12 cellular contexts compared by ENCODE assay signal in genomic region chr15:67192185-67192584, GRCh38.
DNase-seq lines count a peak whose midpoint lies in the region; ATAC-seq and TF ChIP-seq lines count a peak whose summit lies in the region.
"Had no signal": no experiment of that assay in that cellular context is flagged by ENCODE, and none has a peak within 500 bp of the region (broad histone marks: within the 10 kb centered on the region; RNA-seq: fewer than 3 reads in every experiment).

No MANE protein-coding gene starts in this region.

- peak; percentile 42 for ATAC-seq in activated CD8-positive, alpha-beta T cell treated with anti-CD3 and anti-CD28 coated beads for 36 hours
- ATAC-seq in natural killer cell (no peak), esophagus mucosa (no peak)
- ATAC-seq: lower lobe of right lung had no signal

- CTCF ChIA-PET in Calu3 (lab: Charles Lee), result no interaction called here
- CTCF ChIA-PET in activated CD8-positive, alpha-beta T cell treated with anti-CD3 and anti-CD28 coated beads for 36 hours (lab: Charles Lee), result interaction anchor here (1.1 kb wide), 1 partner anchor 8 kb away, joined by 3 read pairs; no protein-coding TSS in a partner anchor

- no TSS peak for BruUV-seq in Calu3 (replicated peaks; lab: Mats Ljungman, UMichigan)

- POLR2A ChIA-PET in activated CD8-positive, alpha-beta T cell treated with anti-CD3 and anti-CD28 coated beads for 36 hours (lab: Charles Lee), result interaction anchor here (0.9 to 1.0 kb wide), 2 partner anchors 14 to 21 kb away, joined by 3 to 5 read pairs; no protein-coding TSS in a partner anchor

- intact Hi-C loops in activated CD4-positive, alpha-beta T cell treated with anti-CD3 and anti-CD28 coated beads, Interleukin-2, amount 10 ng/mL, durations not matched to agents 24 days and 14 days (cut with micrococcal nuclease), result no loop called here
- intact Hi-C loops in Calu3 (cut with micrococcal nuclease; ENCODE audit: unreplicated experiment) (no loop called here), natural killer cell (cut with micrococcal nuclease) (no loop called here)
- intact Hi-C loops in activated CD8-positive, alpha-beta T cell treated with anti-CD3 and anti-CD28 coated beads for 36 hours (cut with micrococcal nuclease), result no loop called here

- H3K9me3 Mint-ChIP-seq in activated CD4-positive, alpha-beta T cell treated with anti-CD3 and anti-CD28 coated beads, Interleukin-2, amount 10 ng/mL, durations not matched to agents 24 days and 14 days, result no peaks in the 10 kb centered on the region
- H3K9me3 Mint-ChIP-seq in Calu3 (ENCODE audit: low read depth, unreplicated experiment) (no peaks in the 10 kb centered on the region), natural killer cell (no peaks in the 10 kb centered on the region)
- H3K9me3 Mint-ChIP-seq in activated CD8-positive, alpha-beta T cell treated with anti-CD3 and anti-CD28 coated beads for 36 hours, result no peaks in the 10 kb centered on the region

- no peak overlapping the region for H3K4me3 Mint-ChIP-seq in activated CD4-positive, alpha-beta T cell treated with anti-CD3 and anti-CD28 coated beads, Interleukin-2, amount 10 ng/mL, durations not matched to agents 24 days and 14 days
- H3K4me3 Mint-ChIP-seq in Calu3 (ENCODE audit: low read depth, unreplicated experiment) (no peak overlapping the region), natural killer cell (no peak overlapping the region)
- no peak overlapping the region for H3K4me3 Mint-ChIP-seq in activated CD8-positive, alpha-beta T cell treated with anti-CD3 and anti-CD28 coated beads for 36 hours

- no peak for DNase-seq in activated CD4-positive, alpha-beta T cell treated with anti-CD3 and anti-CD28 coated beads, Interleukin-2, amount 10 ng/mL, durations not matched to agents 24 days and 14 days
- DNase-seq in activated CD4-positive, alpha-beta T cell treated with anti-CD3 and anti-CD28 coated beads for 4 hours, result no peak
- DNase-seq in Calu3 (no peak), natural killer cell (no peak), GM19240 (ENCODE audit: insufficient read length, low spot score) (no peak), NCI-H2081 (lab: John Stamatoyannopoulos, UW) (no peak)
- DNase-seq in activated CD8-positive, alpha-beta T cell treated with anti-CD3 and anti-CD28 coated beads for 36 hours, result no peak
- DNase-seq: anterior cingulate cortex; lower lobe of right lung; NCI-H1048; stimulated activated CD4-positive, alpha-beta T cell treated with anti-CD3 and anti-CD28 coated beads, Interleukin-4, amount 100 ng/mL, for 1 hour had no signal

- no peaks in the 10 kb centered on the region for H3K27me3 Mint-ChIP-seq in activated CD4-positive, alpha-beta T cell treated with anti-CD3 and anti-CD28 coated beads, Interleukin-2, amount 10 ng/mL, durations not matched to agents 24 days and 14 days
- no peaks in the 10 kb centered on the region for H3K27me3 Mint-ChIP-seq in Calu3 (ENCODE audit: unreplicated experiment)
- no peaks in the 10 kb centered on the region for H3K27me3 Mint-ChIP-seq in activated CD8-positive, alpha-beta T cell treated with anti-CD3 and anti-CD28 coated beads for 36 hours
- H3K27me3 Mint-ChIP-seq in natural killer cell (ENCODE audit: low read depth in 2 of 2), result no peaks in the 10 kb centered on the region

- peaks cover 6% of the 10 kb centered on the region for H3K4me1 Mint-ChIP-seq in activated CD4-positive, alpha-beta T cell treated with anti-CD3 and anti-CD28 coated beads, Interleukin-2, amount 10 ng/mL, durations not matched to agents 24 days and 14 days
- H3K4me1 Mint-ChIP-seq in Calu3 (ENCODE audit: low read depth, unreplicated experiment) (peaks cover 18% of the 10 kb centered on the region), natural killer cell (peaks cover 12 to 20% of the 10 kb centered on the region in 2 donors)
- H3K4me1 Mint-ChIP-seq in activated CD8-positive, alpha-beta T cell treated with anti-CD3 and anti-CD28 coated beads for 36 hours (ENCODE audit: low read depth), result peaks cover 7% of the 10 kb centered on the region

- H3K36me3 Mint-ChIP-seq in activated CD4-positive, alpha-beta T cell treated with anti-CD3 and anti-CD28 coated beads, Interleukin-2, amount 10 ng/mL, durations not matched to agents 24 days and 14 days (ENCODE audit: low read depth), result peaks cover 76% of the 10 kb centered on the region
- H3K36me3 Mint-ChIP-seq in Calu3 (ENCODE audit: insufficient read depth, unreplicated experiment) (peaks cover 93% of the 10 kb centered on the region), natural killer cell (peaks cover 7% of the 10 kb centered on the region)
- H3K36me3 Mint-ChIP-seq in activated CD8-positive, alpha-beta T cell treated with anti-CD3 and anti-CD28 coated beads for 36 hours (ENCODE audit: low read depth), result peaks cover 47% of the 10 kb centered on the region

- peak overlapping the region; percentile 21 for H3K27ac Mint-ChIP-seq in activated CD4-positive, alpha-beta T cell treated with anti-CD3 and anti-CD28 coated beads, Interleukin-2, amount 10 ng/mL, durations not matched to agents 24 days and 14 days
- H3K27ac Mint-ChIP-seq in Calu3 (ENCODE audit: unreplicated experiment) (peak overlapping the region; percentile 37), natural killer cell (peak overlapping the region; percentile 9 to 41)
- H3K27ac Mint-ChIP-seq in activated CD8-positive, alpha-beta T cell treated with anti-CD3 and anti-CD28 coated beads for 36 hours, result peak overlapping the region; percentile 76

- TF ChIP-seq CTCF in Calu3 (IDR thresholded peaks at IDR 0.05; ENCODE audit: unreplicated experiment) (no peak), natural killer cell (IDR thresholded peaks at IDR 0.05) (no peak)
- no peak for TF ChIP-seq CTCF in activated CD8-positive, alpha-beta T cell treated with anti-CD3 and anti-CD28 coated beads for 36 hours (IDR thresholded peaks at IDR 0.05)

Comparison
In these comparisons a context has a peak if more than half of its experiments do, and no peak if none do; other contexts are left out.
1. H3K27ac Mint-ChIP-seq: peak in every context shown above with its lines; median percentile 76 in activated CD8-positive, alpha-beta T cell treated with anti-CD3 and anti-CD28 coated beads for 36 hours; 37 in Calu3; 25 in natural killer cell; 21 in activated CD4-positive, alpha-beta T cell treated with anti-CD3 and anti-CD28 coated beads, Interleukin-2, amount 10 ng/mL, durations not matched to agents 24 days and 14 days.